31 cellular contexts compared by ENCODE assay signal in genomic region chr18:5370332-5370731, GRCh38.
A peak's percentile ranks its signal among the peaks of the same experiment; 100 is the strongest.
DNase-seq lines count a peak whose midpoint lies in the region; ATAC-seq and TF ChIP-seq lines count a peak whose summit lies in the region.
"Had no signal": no experiment of that assay in that cellular context is flagged by ENCODE, and none has a peak within 500 bp of the region (broad histone marks: within the 10 kb centered on the region; RNA-seq: fewer than 3 reads in every experiment).

No MANE protein-coding gene starts in this region.

- H3K4me1 ChIP-seq in cardiac muscle cell (ENCODE audit: low read depth) (no peaks in the 10 kb centered on the region), spleen (no peaks in the 10 kb centered on the region), osteoblast (ENCODE audit: insufficient read depth, low read length) (no peaks in the 10 kb centered on the region)
- H3K4me1 ChIP-seq: adrenal gland, breast epithelium, foreskin keratinocyte, parathyroid adenoma, testis had no signal

- no peak for TF ChIP-seq POLR2A in spleen (IDR thresholded peaks at IDR 0.05)

- H3K27me3 ChIP-seq in cardiac muscle cell (no peaks in the 10 kb centered on the region), spleen (replicated peaks in 1 of 7) (peaks cover 0 to 12% (median 0%) of the 10 kb centered on the region in 7 donors), osteoblast (ENCODE audit: insufficient read depth, low read length) (no peaks in the 10 kb centered on the region)
- H3K27me3 ChIP-seq: adrenal gland, breast epithelium, foreskin keratinocyte, testis had no signal

- H3K27ac ChIP-seq in cardiac muscle cell = no peak overlapping the region
- H3K27ac ChIP-seq in spleen = no peak overlapping the region
- H3K27ac ChIP-seq in osteoblast (ENCODE audit: low read depth, low read length) = no peak overlapping the region
- H3K27ac ChIP-seq: adrenal gland, breast epithelium, foreskin keratinocyte, parathyroid adenoma, PC-9, testis had no signal

- intact Hi-C loops in Right ventricle myocardium superior (cut with DNase I) = no loop called here
- intact Hi-C loops in spleen (cut with DNase I; ENCODE audit: low total_unique reads) = no loop called here

- no peak for ATAC-seq in Right ventricle myocardium superior (ENCODE audit: poor library complexity)
- ATAC-seq: foreskin keratinocyte; stimulated activated naive CD8-positive, alpha-beta T cell treated with anti-CD3 and anti-CD28 coated beads, Interleukin-15, Interleukin-2, amounts not matched to agents 100 U/mL and 50 U/mL, for 24 hours had no signal

- TF ChIP-seq CTCF in cardiac muscle cell (IDR thresholded peaks at IDR 0.05; ENCODE audit: low read depth, low read length) (no peak), astrocyte of the cerebellum (IDR thresholded peaks at IDR 0.05; ENCODE audit: low read depth, low read length, missing control alignments) (no peak), fibroblast of the aortic adventitia (IDR thresholded peaks at IDR 0.05; ENCODE audit: insufficient read depth, low read length) (no peak), spleen (IDR thresholded peaks at IDR 0.05 in 8 of 11, conservative IDR thresholded peaks at IDR 0.05 in 3 of 11) (no peak), osteoblast (IDR thresholded peaks at IDR 0.05; ENCODE audit: extremely low read depth, low read depth, low read length) (no peak)

- H3K4me2 ChIP-seq in osteoblast (ENCODE audit: insufficient read depth, low read length) = no peak overlapping the region
- H3K4me2 ChIP-seq: PC-9, smooth muscle cell had no signal

- 81 to 88% (median 85%) methylated on average over 1 of the region's 1 CpG for WGBS in spleen, 5 donors

- H2AFZ ChIP-seq in osteoblast (ENCODE audit: low read length) = no peak overlapping the region
- H2AFZ ChIP-seq: parathyroid adenoma, PC-9 had no signal

- DNase-seq in cardiac muscle cell (ENCODE audit: low read depth in 1 of 2, low spot score in 1 of 2) (peak; percentile 17 to 58), Right ventricle myocardium superior (no peak), astrocyte of the cerebellum (ENCODE audit: low read depth) (peak; percentile 9), fibroblast of the aortic adventitia (ENCODE audit: low read depth) (peak; percentile 8), spleen (no peak), osteoblast (ENCODE audit: insufficient read length, low spot score, missing footprints) (no peak)
- no peak for DNase-seq in activated CD4-positive, alpha-beta T cell treated with anti-CD3 and anti-CD28 coated beads for 4 hours
- no peak for DNase-seq in activated T-cell treated with anti-CD3 and anti-CD28 coated beads, Interleukin-2, amount 50 U/mL, for 1 hour
- DNase-seq: activated CD4-positive, alpha-beta memory T cell treated with anti-CD3 and anti-CD28 coated beads, Interleukin-2, amount 10 ng/mL, durations not matched to agents 7 days and 5 days; activated CD4-positive, alpha-beta T cell treated with anti-CD3 and anti-CD28 coated beads for 1 hour; activated CD8-positive, alpha-beta memory T cell treated with anti-CD3 and anti-CD28 coated beads, Interleukin-2, amount 50 U/mL, for 4 hours; activated naive CD4-positive, alpha-beta T cell treated with Interleukin-2 at 50 U/mL for 16 hours; adrenal gland; CD4-positive, alpha-beta memory T cell; effector CD8-positive, alpha-beta T cell; foreskin keratinocyte; head of caudate nucleus; Karpas-422; kidney; NCI-H1436; NCI-H2081 treated with DMSO at 0.1 percent for 48 hours; NCI-H345; NCI-H69; PC-9; SHP77; stimulated activated CD4-positive, alpha-beta T cell treated with anti-CD3 and anti-CD28 coated beads, Interleukin-1b, Interleukin-23, amount 100 ng/mL, for 48 hours; stimulated activated naive CD8-positive, alpha-beta T cell treated with anti-CD3 and anti-CD28 coated beads, Interleukin-15, Interleukin-2, amounts not matched to agents 100 U/mL and 50 U/mL, for 24 hours; testis had no signal

- no peak overlapping the region for H3K4me3 ChIP-seq in cardiac muscle cell
- no peak overlapping the region for H3K4me3 ChIP-seq in astrocyte of the cerebellum (ENCODE audit: low read depth, low read length)
- no peak overlapping the region for H3K4me3 ChIP-seq in fibroblast of the aortic adventitia (ENCODE audit: low read depth, low read length)
- no peak overlapping the region for H3K4me3 ChIP-seq in spleen
- H3K4me3 ChIP-seq in osteoblast (ENCODE audit: insufficient read depth, low read length) = no peak overlapping the region
- H3K4me3 ChIP-seq: adrenal gland, breast epithelium, PC-9, smooth muscle cell, testis had no signal

- H4K20me1 ChIP-seq in osteoblast (ENCODE audit: insufficient read depth, low read length) = no peaks in the 10 kb centered on the region

- no peaks in the 10 kb centered on the region for H3K79me2 ChIP-seq in osteoblast (ENCODE audit: insufficient read depth, low read length)
- H3K79me2 ChIP-seq: parathyroid adenoma had no signal

- H3K36me3 ChIP-seq in cardiac muscle cell (no peaks in the 10 kb centered on the region), spleen (no peaks in the 10 kb centered on the region), osteoblast (ENCODE audit: insufficient read depth, low read length) (no peaks in the 10 kb centered on the region)
- H3K36me3 ChIP-seq: adrenal gland, breast epithelium had no signal

- H3K9me3 ChIP-seq in cardiac muscle cell (ENCODE audit: low read depth) = no peaks in the 10 kb centered on the region
- H3K9me3 ChIP-seq in spleen = no peaks in the 10 kb centered on the region
- no peaks in the 10 kb centered on the region for H3K9me3 ChIP-seq in osteoblast (ENCODE audit: low read depth, low read length)
- H3K9me3 ChIP-seq: adrenal gland, breast epithelium, testis had no signal

- in situ Hi-C loops in astrocyte of the cerebellum (cut with HindIII; ENCODE audit: low sequenced_read_pairs) = no loop called here

Comparison
In these comparisons a context has a peak if more than half of its experiments do, and no peak if none do; other contexts are left out.
1. DNase-seq: peak in cardiac muscle cell (2 of 2), astrocyte of the cerebellum (single experiment) and fibroblast of the aortic adventitia (single experiment); none in Right ventricle myocardium superior (single experiment), activated CD4-positive, alpha-beta T cell treated with anti-CD3 and anti-CD28 coated beads for 4 hours (0 of 2), activated T-cell treated with anti-CD3 and anti-CD28 coated beads, Interleukin-2, amount 50 U/mL, for 1 hour (single experiment), spleen (single experiment) and osteoblast (single experiment).